In genomic region chrX:123728554-123728953, GRCh38 we compare ENCODE assay signal across 21 cellular contexts. TPM values are rescaled to one million over a fixed set of nuclear protein-coding genes. Genes with fewer than 3 reads are reported as not detected.
A peak's percentile ranks its signal among the peaks of the same experiment; 100 is the strongest.
DNase-seq lines count a peak whose midpoint lies in the region; ATAC-seq and TF ChIP-seq lines count a peak whose summit lies in the region.
"Had no signal": no experiment of that assay in that cellular context is flagged by ENCODE, and none has a peak within 500 bp of the region (broad histone marks: within the 10 kb centered on the region; RNA-seq: fewer than 3 reads in every experiment).

No MANE protein-coding gene starts in this region.

- no peak for ATAC-seq in CD4-positive, alpha-beta T cell (ENCODE audit: poor library complexity)
- ATAC-seq in GM21381 (IDR thresholded peaks at IDR 0.05; ENCODE audit: unreplicated experiment): no peak
- ATAC-seq in GM19452 (IDR thresholded peaks at IDR 0.05; ENCODE audit: unreplicated experiment): no peak
- ATAC-seq: foreskin keratinocyte; Panc1; stimulated activated memory B cell treated with anti-CD40 and anti-IgM and Interleukin-4, amounts not matched to agents 10 μg/mL and 1 μg/mL and 100 μg/mL, for 72 hours had no signal

- H3K27ac Mint-ChIP-seq in CD4-positive, alpha-beta T cell: peak overlapping the region; percentile 59
- peak overlapping the region; percentile 86 for H3K27ac Mint-ChIP-seq in endothelial cell (ENCODE audit: unreplicated experiment)
- H3K27ac Mint-ChIP-seq: B cell; stimulated activated memory B cell treated with anti-CD40 and anti-IgM and Interleukin-4, amounts not matched to agents 10 μg/mL and 1 μg/mL and 100 μg/mL, for 72 hours had no signal

- no peak for TF ChIP-seq CTCF in CD4-positive, alpha-beta T cell (IDR thresholded peaks at IDR 0.05)
- TF ChIP-seq CTCF in endothelial cell (IDR thresholded peaks at IDR 0.05; ENCODE audit: unreplicated experiment): no peak

- H3K36me3 Mint-ChIP-seq in CD4-positive, alpha-beta T cell (ENCODE audit: low read depth): peaks cover 24% of the 10 kb centered on the region
- peaks cover 11% of the 10 kb centered on the region for H3K36me3 Mint-ChIP-seq in endothelial cell (ENCODE audit: low read depth, unreplicated experiment)
- H3K36me3 Mint-ChIP-seq: naive B cell had no signal

- DNase-seq in CD4-positive, alpha-beta T cell: no peak
- DNase-seq in SK-N-MC (ENCODE audit: low read depth, low spot score) (no peak), endothelial cell (ENCODE audit: low spot score) (no peak), Karpas-422 (no peak)
- DNase-seq: activated CD4-positive, alpha-beta T cell treated with anti-CD3 and anti-CD28 coated beads for 1 hour; foreskin keratinocyte; H7; naive B cell; NCI-H1436; NCI-H69; sigmoid colon; thyroid gland had no signal

- H3K9ac ChIP-seq in BLaER1 (no peak overlapping the region), SK-N-MC (ENCODE audit: insufficient read length) (no peak overlapping the region), Karpas-422 (ENCODE audit: low read length) (no peak overlapping the region)

- no peak overlapping the region for H3K27ac ChIP-seq in BLaER1
- no peak overlapping the region for H3K27ac ChIP-seq in CD4-positive, alpha-beta T cell (ENCODE audit: low read depth, low read length)
- H3K27ac ChIP-seq in SK-N-MC: no peak overlapping the region
- no peak overlapping the region for H3K27ac ChIP-seq in Karpas-422 (ENCODE audit: low read length)
- H3K27ac ChIP-seq: breast epithelium, foreskin keratinocyte, sigmoid colon, SJSA1, thyroid gland had no signal

- CTCF ChIA-PET in CD4-positive, alpha-beta T cell (lab: Charles Lee): no interaction called here

- intact Hi-C loops in CD4-positive, alpha-beta T cell (cut with DNase I, micrococcal nuclease): no loop called here

- H3K4me1 ChIP-seq in BLaER1 (peaks cover 33% of the 10 kb centered on the region), Karpas-422 (ENCODE audit: low read length) (peaks cover 30% of the 10 kb centered on the region)
- H3K4me1 ChIP-seq: breast epithelium, foreskin keratinocyte had no signal

- no peak overlapping the region for H2AFZ ChIP-seq in Karpas-422 (ENCODE audit: low read length)

- POLR2A ChIA-PET in CD4-positive, alpha-beta T cell (lab: Charles Lee): no interaction called here

- peaks cover 27% of the 10 kb centered on the region for H3K9me3 ChIP-seq in BLaER1
- no peaks in the 10 kb centered on the region for H3K9me3 ChIP-seq in CD4-positive, alpha-beta T cell (ENCODE audit: control insufficient read depth, low read length)
- H3K9me3 ChIP-seq in SK-N-MC (ENCODE audit: low read depth, low read length): no peaks in the 10 kb centered on the region
- H3K9me3 ChIP-seq in Karpas-422 (ENCODE audit: low read length): no peaks in the 10 kb centered on the region
- H3K9me3 ChIP-seq: breast epithelium, sigmoid colon, SJSA1, thyroid gland had no signal

- no peaks in the 10 kb centered on the region for H3K27me3 Mint-ChIP-seq in CD4-positive, alpha-beta T cell
- peaks cover 3% of the 10 kb centered on the region for H3K27me3 Mint-ChIP-seq in endothelial cell (ENCODE audit: unreplicated experiment)
- H3K27me3 Mint-ChIP-seq: B cell; memory B cell; naive B cell; stimulated activated memory B cell treated with anti-CD40 and anti-IgM and Interleukin-4, amounts not matched to agents 10 μg/mL and 1 μg/mL and 100 μg/mL, for 72 hours had no signal

- H3K4me2 ChIP-seq in BLaER1 (peak overlapping the region; percentile 73), Karpas-422 (ENCODE audit: low read depth, low read length, poor library complexity, severe bottlenecking) (no peak overlapping the region)

- H3K27me3 ChIP-seq in BLaER1: peaks cover 30% of the 10 kb centered on the region; the same call in 1 of the 2 replicates
- no peaks in the 10 kb centered on the region for H3K27me3 ChIP-seq in CD4-positive, alpha-beta T cell (ENCODE audit: control insufficient read depth, insufficient read depth, low read length)
- H3K27me3 ChIP-seq in Karpas-422 (ENCODE audit: low read length): no peaks in the 10 kb centered on the region
- H3K27me3 ChIP-seq: breast epithelium, foreskin keratinocyte, sigmoid colon, SJSA1, thyroid gland had no signal

- peak overlapping the region; percentile 38 for H3K4me3 Mint-ChIP-seq in CD4-positive, alpha-beta T cell
- no peak overlapping the region for H3K4me3 Mint-ChIP-seq in endothelial cell (ENCODE audit: unreplicated experiment)
- H3K4me3 Mint-ChIP-seq: memory B cell; stimulated activated memory B cell treated with anti-CD40 and anti-IgM and Interleukin-4, amounts not matched to agents 10 μg/mL and 1 μg/mL and 100 μg/mL, for 72 hours had no signal

- H3K79me2 ChIP-seq in Karpas-422 (ENCODE audit: low read length): peaks cover 97% of the 10 kb centered on the region

- H3K36me3 ChIP-seq in BLaER1 (peaks cover 24% of the 10 kb centered on the region), SK-N-MC (ENCODE audit: insufficient read depth, low read length) (peaks cover 27% of the 10 kb centered on the region), Karpas-422 (ENCODE audit: insufficient read depth, low read length) (peaks cover 7% of the 10 kb centered on the region)
- H3K36me3 ChIP-seq: breast epithelium, sigmoid colon, thyroid gland had no signal

- H3K9me2 ChIP-seq in Karpas-422 (replicated peaks; ENCODE audit: insufficient read depth, low read length): no peaks in the 10 kb centered on the region

- peaks cover 56% of the 10 kb centered on the region for H3K4me1 Mint-ChIP-seq in CD4-positive, alpha-beta T cell (ENCODE audit: low read depth)
- H3K4me1 Mint-ChIP-seq in endothelial cell (ENCODE audit: unreplicated experiment): peaks cover 26% of the 10 kb centered on the region

- H4K20me1 ChIP-seq in BLaER1: peaks cover 89% of the 10 kb centered on the region
- H4K20me1 ChIP-seq in Karpas-422 (ENCODE audit: insufficient read depth, low read depth, low read length): peaks cover 5% of the 10 kb centered on the region; the same call in 1 of the 2 replicates

- H3K4me3 ChIP-seq in BLaER1: no peak overlapping the region
- peak overlapping the region; percentile 36; the same call in 1 of the 2 replicates for H3K4me3 ChIP-seq in SK-N-MC
- H3K4me3 ChIP-seq in Karpas-422 (ENCODE audit: low read length): no peak overlapping the region
- H3K4me3 ChIP-seq: breast epithelium, sigmoid colon, SJSA1, thyroid gland had no signal

- no peaks in the 10 kb centered on the region for H3K9me3 Mint-ChIP-seq in CD4-positive, alpha-beta T cell
- H3K9me3 Mint-ChIP-seq in endothelial cell (ENCODE audit: unreplicated experiment): no peaks in the 10 kb centered on the region
- H3K9me3 Mint-ChIP-seq: memory B cell; stimulated activated memory B cell treated with anti-CD40 and anti-IgM and Interleukin-4, amounts not matched to agents 10 μg/mL and 1 μg/mL and 100 μg/mL, for 72 hours had no signal

RNA-seq across cellular contexts. Expression of gene THOC2, which starts 4.3 kb away (rescaled TPM):
- 10 to 100 TPM; 61.1 to 62.8 TPM for total RNA-seq in CD4-positive, alpha-beta T cell
- 94.3 TPM for total RNA-seq in endothelial cell (ENCODE audit: unreplicated experiment)
- total RNA-seq in Karpas-422 (2014; rRNA removed; shearing (Covaris generic); ENCODE audit: low replicate concordance): 86.1 and 136 TPM in 2 replicates
